ENCODE assay signal across 14 cellular contexts in genomic region chr5:155546075-155546474, GRCh38.
DNase-seq lines count a peak whose midpoint lies in the region; ATAC-seq and TF ChIP-seq lines count a peak whose summit lies in the region.
"Had no signal": no experiment of that assay in that cellular context is flagged by ENCODE, and none has a peak within 500 bp of the region (broad histone marks: within the 10 kb centered on the region; RNA-seq: fewer than 3 reads in every experiment).

No MANE protein-coding gene starts in this region.

- no peaks in the 10 kb centered on the region for H3K36me3 ChIP-seq in mammary epithelial cell (ENCODE audit: insufficient read depth, low read length)
- H3K36me3 ChIP-seq in MG63, result no peaks in the 10 kb centered on the region

- H3K4me3 ChIP-seq in mammary epithelial cell (replicated peaks in 1 of 3; ENCODE audit: insufficient read depth in 1 of 3, low read depth in 2 of 3, low read length in 3 of 3) (no peak overlapping the region), MG63 (no peak overlapping the region)

- H3K27ac ChIP-seq in mammary epithelial cell (ENCODE audit: insufficient read depth, low read depth, low read length), result no peak overlapping the region

- H3K4me2 ChIP-seq in mammary epithelial cell (ENCODE audit: insufficient read depth, low read depth, low read length), result no peak overlapping the region

- in situ Hi-C loops in mammary epithelial cell (cut with MboI; ENCODE audit: low sequenced_read_pairs in 2 of 2), result no loop called here

- H3K27me3 ChIP-seq in mammary epithelial cell (ENCODE audit: insufficient read depth, low read length) (no peaks in the 10 kb centered on the region), MG63 (no peaks in the 10 kb centered on the region)

- H3K9ac ChIP-seq in mammary epithelial cell (ENCODE audit: insufficient read depth, low read length), result no peak overlapping the region

- no TSS peak for BruUV-seq in mammary epithelial cell (replicated peaks; lab: Mats Ljungman, UMichigan)

- peak; percentile 62 for DNase-seq in DMS 273 (lab: John Stamatoyannopoulos, UW; ENCODE audit: unreplicated experiment)
- DNase-seq in DMS53 (lab: John Stamatoyannopoulos, UW), result peak; percentile 70
- peak; percentile 51 for DNase-seq in NCI-H2196 (lab: John Stamatoyannopoulos, UW; ENCODE audit: unreplicated experiment)
- no peak for DNase-seq in mammary epithelial cell
- no peak for DNase-seq in cerebellar cortex (ENCODE audit: low spot score)
- no peak for DNase-seq in MG63
- DNase-seq: CD8-positive, alpha-beta T cell; GDM1; KBM-7; NCI-H1417; NCI-H1930; T-cell; T1000 had no signal

- no peaks in the 10 kb centered on the region for H3K79me2 ChIP-seq in mammary epithelial cell (ENCODE audit: insufficient read depth, low read length)

- no peaks in the 10 kb centered on the region for H3K9me3 ChIP-seq in mammary epithelial cell (replicated peaks; ENCODE audit: insufficient read depth, low read length)
- H3K9me3 ChIP-seq in MG63, result no peaks in the 10 kb centered on the region

- H2AFZ ChIP-seq in mammary epithelial cell (ENCODE audit: low read depth, low read length), result peak overlapping the region; percentile 9

- ATAC-seq in GM21367 (IDR thresholded peaks at IDR 0.05; ENCODE audit: unreplicated experiment), result no peak
- ATAC-seq: CD8-positive, alpha-beta T cell; T-cell had no signal

- intact Hi-C loops in mammary epithelial cell (cut with micrococcal nuclease), result no loop called here

- CTCF ChIA-PET in mammary epithelial cell (lab: Charles Lee; ENCODE audit: low non-redundant PET), result no interaction called here

- TF ChIP-seq CTCF in mammary epithelial cell (conservative IDR thresholded peaks at IDR 0.05 in 1 of 2, IDR thresholded peaks at IDR 0.05 in 1 of 2; ENCODE audit: extremely low read depth in 1 of 2, insufficient read depth in 1 of 2, low read depth in 1 of 2, low read length in 2 of 2), result no peak

- no peaks in the 10 kb centered on the region for H3K4me1 ChIP-seq in mammary epithelial cell (ENCODE audit: insufficient read depth, low read length)

- dilution Hi-C loops in mammary epithelial cell (cut with HindIII; ENCODE audit: low sequenced_read_pairs), result no loop called here

- H4K20me1 ChIP-seq in mammary epithelial cell (ENCODE audit: insufficient read depth, low read length), result no peaks in the 10 kb centered on the region

Comparison
In these comparisons a context has a peak if more than half of its experiments do, and no peak if none do; other contexts are left out.
1. DNase-seq: peak in DMS 273 (single experiment), DMS53 (single experiment) and NCI-H2196 (single experiment); none in mammary epithelial cell (single experiment), cerebellar cortex (single experiment) and MG63 (single experiment).